In the genomic region with DNA sequence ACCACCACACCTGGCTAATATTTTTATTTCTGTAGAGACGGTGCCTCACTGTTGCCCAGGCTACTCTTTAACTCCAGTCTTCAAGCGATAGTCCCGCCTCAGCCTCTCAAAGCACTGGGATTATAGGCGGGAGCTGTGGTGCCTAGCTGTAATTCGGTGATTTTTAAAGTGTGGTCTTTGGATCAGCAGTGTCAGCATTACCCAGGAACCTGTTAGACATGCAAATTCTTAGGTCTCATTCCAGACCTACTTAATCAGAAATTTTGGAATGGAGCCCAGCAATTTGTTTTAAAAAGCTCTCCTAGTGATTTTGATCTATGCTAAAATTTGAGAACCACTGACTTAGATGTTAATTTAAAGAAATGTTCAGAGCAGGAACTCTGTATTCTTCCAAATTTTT, we compare ENCODE assay signal across 8 cellular contexts. TPM values are rescaled to one million over a fixed set of nuclear protein-coding genes. Genes with fewer than 3 reads are reported as not detected.
DNase-seq lines count a peak whose midpoint lies in the region; ATAC-seq and TF ChIP-seq lines count a peak whose summit lies in the region.

No MANE protein-coding gene starts in this region.

- no peak overlapping the region for H3K4me3 ChIP-seq in epithelial cell of esophagus (ENCODE audit: low read length)

- DNase-seq in DMS79 (lab: John Stamatoyannopoulos, UW) (peak; percentile 8), M059J (ENCODE audit: low read depth) (peak; percentile 96), epithelial cell of esophagus (ENCODE audit: low read depth) (peak; percentile 88), non-pigmented ciliary epithelial cell (ENCODE audit: low read depth) (peak; percentile 66)
- DNase-seq in activated T-cell treated with anti-CD3 and anti-CD28 coated beads, Interleukin-2, amount 50 U/mL, for 48 hours, result no peak

- no peak for TF ChIP-seq CTCF in epithelial cell of esophagus (IDR thresholded peaks at IDR 0.05; ENCODE audit: insufficient read depth, low read depth, low read length, missing control alignments)

- ATAC-seq in GM21515 (IDR thresholded peaks at IDR 0.05; ENCODE audit: unreplicated experiment) (no peak), GM19023 (IDR thresholded peaks at IDR 0.05; ENCODE audit: unreplicated experiment) (no peak), GM21528 (IDR thresholded peaks at IDR 0.05; ENCODE audit: low FRiP score, unreplicated experiment) (no peak)

RNA-seq across cellular contexts. Expression of a gene that starts 51.9 kb away (rescaled TPM):
- 78.4 and 98.4 TPM in 2 replicates for total RNA-seq in M059J (2014; rRNA removed; shearing (Covaris generic))

Comparison
In these comparisons a context has a peak if more than half of its experiments do, and no peak if none do; other contexts are left out.
1. DNase-seq: peak in DMS79 (single experiment), M059J (single experiment), epithelial cell of esophagus (single experiment) and non-pigmented ciliary epithelial cell (single experiment); none in activated T-cell treated with anti-CD3 and anti-CD28 coated beads, Interleukin-2, amount 50 U/mL, for 48 hours (0 of 2).